ENCODE assay signal across 8 cellular contexts in genomic region chr4:37891221-37892159, GRCh38. TPM values are rescaled to one million over a fixed set of nuclear protein-coding genes. Genes with fewer than 3 reads are reported as not detected.
DNase-seq lines count a peak whose midpoint lies in the region; ATAC-seq and TF ChIP-seq lines count a peak whose summit lies in the region.

No MANE protein-coding gene starts in this region.

- CTCF ChIA-PET in AG04449 (lab: Yijun Ruan, JAX), result interaction anchor here (0.9 kb wide), 1 partner anchor 15 kb away, joined by 3 read pairs; no protein-coding TSS in a partner anchor

- H3K4me1 ChIP-seq in right atrium auricular region, result peaks cover 0 to 39% of the 10 kb centered on the region in 2 donors
- H3K4me1 ChIP-seq in sigmoid colon, result peaks cover 0 to 66% (median 50%) of the 10 kb centered on the region in 4 donors

- no peak for DNase-seq in AG04449 (ENCODE audit: low read depth, low spot score)
- DNase-seq in RPMI7951 (ENCODE audit: low read depth), result peak; percentile 33
- no peak for DNase-seq in right atrium auricular region (ENCODE audit: low spot score)
- DNase-seq in sigmoid colon, result peak; percentile 86
- no peak for DNase-seq in HCEC 1CT

- H3K9me3 ChIP-seq in right atrium auricular region (no peaks in the 10 kb centered on the region), sigmoid colon (no peaks in the 10 kb centered on the region)

- no peak for TF ChIP-seq POLR2A in sigmoid colon (IDR thresholded peaks at IDR 0.05)

- H3K27ac Mint-ChIP-seq in activated naive CD4-positive, alpha-beta T cell treated with anti-CD3 and anti-CD28 coated beads, Interleukin-2, amount 50 U/mL, for 24 hours, result peak overlapping the region; percentile 88

- WGBS in sigmoid colon, 2 donors, result 1% methylated on average over 55 of the region's 55 CpGs

- TF ChIP-seq CTCF in AG04449 (IDR thresholded peaks at IDR 0.05; ENCODE audit: insufficient read depth, low read length, missing control alignments) (no peak), right atrium auricular region (IDR thresholded peaks at IDR 0.05) (peak in 1 of 2 donors; percentile 30), sigmoid colon (IDR thresholded peaks at IDR 0.05) (no peak)

- H3K4me3 Mint-ChIP-seq in activated naive CD4-positive, alpha-beta T cell treated with anti-CD3 and anti-CD28 coated beads, Interleukin-2, amount 50 U/mL, for 24 hours, result peak overlapping the region; percentile 90

- POLR2A ChIA-PET in AG04449 (lab: Yijun Ruan, JAX), result interaction anchor here (0.5 kb wide), 1 partner anchor 269 kb away, joined by 3 read pairs; no protein-coding TSS in a partner anchor

- no peaks in the 10 kb centered on the region for H3K9me3 Mint-ChIP-seq in activated naive CD4-positive, alpha-beta T cell treated with anti-CD3 and anti-CD28 coated beads, Interleukin-2, amount 50 U/mL, for 24 hours

- H3K27me3 Mint-ChIP-seq in activated naive CD4-positive, alpha-beta T cell treated with anti-CD3 and anti-CD28 coated beads, Interleukin-2, amount 50 U/mL, for 24 hours, result no peaks in the 10 kb centered on the region

- H3K36me3 ChIP-seq in right atrium auricular region, result no peaks in the 10 kb centered on the region
- H3K36me3 ChIP-seq in sigmoid colon, result no peaks in the 10 kb centered on the region

- H3K4me3 ChIP-seq in AG04449 (ENCODE audit: low read depth, low read length) (peak overlapping the region; percentile 63), right atrium auricular region (peak overlapping the region; percentile 87 to 97), sigmoid colon (peak overlapping the region; percentile 75 to 97 (median 87))

- peak in 3 of 4 donors; percentile 15 to 69 (median 35) for TF ChIP-seq EP300 in sigmoid colon (IDR thresholded peaks at IDR 0.05)

- H3K36me3 Mint-ChIP-seq in activated naive CD4-positive, alpha-beta T cell treated with anti-CD3 and anti-CD28 coated beads, Interleukin-2, amount 50 U/mL, for 24 hours, result no peaks in the 10 kb centered on the region

- peaks cover 54% of the 10 kb centered on the region for H3K4me1 Mint-ChIP-seq in activated naive CD4-positive, alpha-beta T cell treated with anti-CD3 and anti-CD28 coated beads, Interleukin-2, amount 50 U/mL, for 24 hours

- ATAC-seq in GM18870 (IDR thresholded peaks at IDR 0.05; ENCODE audit: unreplicated experiment) (peak; percentile 59), HG03095 (IDR thresholded peaks at IDR 0.05; ENCODE audit: unreplicated experiment) (peak; percentile 51)

- peak overlapping the region; percentile 95 to 97 for H3K27ac ChIP-seq in right atrium auricular region
- peak overlapping the region; percentile 88 to 98 (median 94) for H3K27ac ChIP-seq in sigmoid colon

- intact Hi-C loops in sigmoid colon (cut with DNase I), result loop anchor here (2.0 to 5.0 kb wide), 3 partner anchors 65 to 133 kb away; partner anchors contain the start of gene PGM2

- H3K27me3 ChIP-seq in right atrium auricular region (no peaks in the 10 kb centered on the region), sigmoid colon (no peaks in the 10 kb centered on the region)

RNA-seq across cellular contexts. Expression of gene TBC1D1, which starts 0.6 kb away (rescaled TPM):
- 66.0 and 68.2 TPM in 2 replicates for total RNA-seq in RPMI7951 (2014; rRNA removed; shearing (Covaris generic))
- total RNA-seq in right atrium auricular region (100 to 1,000 TPM; 139 to 220 TPM), sigmoid colon (100 to 1,000 TPM; 253 to 450 (median 404) TPM)
- polyA plus RNA-seq in sigmoid colon, result 10 to 100 TPM; 31.2 to 56.7 (median 40.0) TPM

Comparison
In these comparisons a context has a peak if more than half of its experiments do, and no peak if none do; other contexts are left out.
1. DNase-seq: peak in RPMI7951 (single experiment) and sigmoid colon (single experiment); none in AG04449 (single experiment), right atrium auricular region (single experiment) and HCEC 1CT (single experiment).
2. Peak in every context shown above with its lines, with median percentiles within 50 percentile points of each other: H3K4me3 ChIP-seq.